20 cellular contexts compared by ENCODE assay signal in the genomic region with DNA sequence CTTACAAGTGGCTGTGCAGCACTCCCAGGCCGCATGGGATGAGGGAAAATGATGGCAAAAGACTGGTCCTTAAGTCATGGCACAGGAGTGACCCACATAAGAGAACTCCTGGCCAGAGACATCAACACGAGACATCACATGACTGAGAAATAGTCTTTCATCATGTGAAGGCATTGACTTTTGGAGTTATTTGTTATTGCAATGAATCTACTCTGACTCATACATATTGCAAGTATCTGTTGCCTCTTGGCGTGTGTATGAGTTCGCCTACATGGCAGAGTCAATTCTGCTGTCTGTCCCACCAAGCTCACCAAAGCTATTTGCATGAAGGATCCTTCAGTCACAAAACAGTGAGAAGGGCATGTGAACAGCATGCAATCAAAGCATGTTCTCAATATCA. TPM values are rescaled to one million over a fixed set of nuclear protein-coding genes. Genes with fewer than 3 reads are reported as not detected.
DNase-seq lines count a peak whose midpoint lies in the region; ATAC-seq and TF ChIP-seq lines count a peak whose summit lies in the region.
"Had no signal": no experiment of that assay in that cellular context is flagged by ENCODE, and none has a peak within 500 bp of the region (broad histone marks: within the 10 kb centered on the region; RNA-seq: fewer than 3 reads in every experiment).

No MANE protein-coding gene starts in this region.

- H4K20me1 ChIP-seq in hepatocyte (ENCODE audit: insufficient read depth, poor library complexity, severe bottlenecking) = no peaks in the 10 kb centered on the region
- H4K20me1 ChIP-seq: BLaER1 treated with 17β-estradiol and CSF1 and Interleukin-3, amounts not matched to agents 10 nM and 100 nM had no signal

- H3K4me1 ChIP-seq in breast epithelium (peaks cover 5 to 6% of the 10 kb centered on the region in 2 donors), hepatocyte (ENCODE audit: insufficient read depth) (peaks cover 4% of the 10 kb centered on the region)

- ATAC-seq in GM21515 (IDR thresholded peaks at IDR 0.05; ENCODE audit: unreplicated experiment) (no peak), GM21737 (IDR thresholded peaks at IDR 0.05; ENCODE audit: unreplicated experiment) (no peak)
- ATAC-seq: activated T-cell treated with anti-CD3 and anti-CD28 coated beads, Interleukin-2, amount 50 U/mL, for 4 hours had no signal

- WGBS in hepatocyte (ENCODE audit: low lambda C conversion rate, missing lambda C conversion rate) = 96% methylated on average over 4 of the region's 4 CpGs

- no peak overlapping the region for H3K4me2 ChIP-seq in hepatocyte
- H3K4me2 ChIP-seq: BLaER1 treated with 17β-estradiol and CSF1 and Interleukin-3, amounts not matched to agents 10 nM and 100 nM had no signal

- TF ChIP-seq POLR2A in breast epithelium (IDR thresholded peaks at IDR 0.05) = no peak

- H3K27ac ChIP-seq in breast epithelium (peak overlapping the region; percentile 89 to 90), hepatocyte (peak overlapping the region; percentile 64)
- H3K27ac ChIP-seq: BLaER1 treated with 17β-estradiol and CSF1 and Interleukin-3, amounts not matched to agents 10 nM and 100 nM had no signal

- H3K9me3 ChIP-seq in breast epithelium (no peaks in the 10 kb centered on the region), hepatocyte (ENCODE audit: low read depth) (no peaks in the 10 kb centered on the region)
- H3K9me3 ChIP-seq: BLaER1 treated with 17β-estradiol and CSF1 and Interleukin-3, amounts not matched to agents 10 nM and 100 nM had no signal

- TF ChIP-seq CTCF in breast epithelium (IDR thresholded peaks at IDR 0.05) = no peak
- no peak for TF ChIP-seq CTCF in hepatocyte (IDR thresholded peaks at IDR 0.05; ENCODE audit: poor library complexity)
- TF ChIP-seq CTCF in type B pancreatic cell (conservative IDR thresholded peaks at IDR 0.05) = no peak

- H3K27me3 Mint-ChIP-seq in type B pancreatic cell = peaks cover 47% of the 10 kb centered on the region

- peaks cover 27% of the 10 kb centered on the region for H3K4me1 Mint-ChIP-seq in type B pancreatic cell (ENCODE audit: unreplicated experiment)

- H3K9me2 ChIP-seq in hepatocyte (replicated peaks; ENCODE audit: insufficient read depth) = no peaks in the 10 kb centered on the region

- peaks cover 5% of the 10 kb centered on the region for H3K9me3 Mint-ChIP-seq in type B pancreatic cell
- H3K9me3 Mint-ChIP-seq: activated T-cell treated with anti-CD3 and anti-CD28 coated beads, Interleukin-2, amount 50 U/mL, for 4 hours; endodermal cell; nephron progenitor cell had no signal

- intact Hi-C loops in breast epithelium (cut with DNase I; ENCODE audit: low total_unique reads) = no loop called here

- no peaks in the 10 kb centered on the region for H3K36me3 Mint-ChIP-seq in type B pancreatic cell
- H3K36me3 Mint-ChIP-seq: activated naive CD8-positive, alpha-beta T cell had no signal

- H3K4me3 ChIP-seq in breast epithelium (no peak overlapping the region), hepatocyte (no peak overlapping the region)
- H3K4me3 ChIP-seq: BLaER1 treated with 17β-estradiol and CSF1 and Interleukin-3, amounts not matched to agents 10 nM and 100 nM had no signal

- H3K27ac Mint-ChIP-seq in type B pancreatic cell = peak overlapping the region; percentile 52
- H3K27ac Mint-ChIP-seq: activated naive CD8-positive, alpha-beta T cell; endodermal cell; nephron progenitor cell had no signal

- H3K79me2 ChIP-seq in hepatocyte = no peaks in the 10 kb centered on the region

- DNase-seq in GM04503 (ENCODE audit: low read depth) (peak; percentile 57), breast epithelium (ENCODE audit: low spot score in 2 of 2) (no peak), hepatocyte (ENCODE audit: low spot score) (no peak), type B pancreatic cell (ENCODE audit: extremely low spot score, unreplicated experiment) (no peak), amniotic stem cell (lab: John Stamatoyannopoulos, UW) (no peak), activated T-cell treated with anti-CD3 and anti-CD28 coated beads for 4 hours (no peak)
- DNase-seq: activated CD4-positive, alpha-beta T cell treated with anti-CD3 and anti-CD28 coated beads, Interleukin-2, amount 50 U/mL, for 4 hours; activated T-cell treated with anti-CD3 and anti-CD28 coated beads, Interleukin-2, amount 50 U/mL, for 4 hours; central memory CD4-positive, alpha-beta T cell; DMS153; endodermal cell; glutamatergic neuron; islet precursor cell; NCI-H1092; nephron progenitor cell had no signal

- no peak overlapping the region for H3K4me3 Mint-ChIP-seq in type B pancreatic cell
- H3K4me3 Mint-ChIP-seq: activated naive CD8-positive, alpha-beta T cell; activated T-cell treated with anti-CD3 and anti-CD28 coated beads, Interleukin-2, amount 50 U/mL, for 4 hours; endodermal cell; nephron progenitor cell had no signal

- no peak overlapping the region for H2AFZ ChIP-seq in hepatocyte

- H3K27me3 ChIP-seq in breast epithelium (no peaks in the 10 kb centered on the region), hepatocyte (peaks cover 3% of the 10 kb centered on the region)
- H3K27me3 ChIP-seq: BLaER1 treated with 17β-estradiol and CSF1 and Interleukin-3, amounts not matched to agents 10 nM and 100 nM had no signal

- H3K36me3 ChIP-seq in breast epithelium (no peaks in the 10 kb centered on the region), hepatocyte (replicated peaks; ENCODE audit: insufficient read depth, low read depth) (no peaks in the 10 kb centered on the region)
- H3K36me3 ChIP-seq: BLaER1 treated with 17β-estradiol and CSF1 and Interleukin-3, amounts not matched to agents 10 nM and 100 nM had no signal

RNA-seq across cellular contexts. Expression of a gene that starts 59.7 kb away (rescaled TPM):
- under 1 TPM in 2 of 3 donors, not detected in 1; 0.29 to 0.66 TPM for total RNA-seq in breast epithelium
- 102 and 109 TPM in 2 replicates for total RNA-seq in hepatocyte
- polyA plus RNA-seq in hepatocyte = 48.3 and 55.1 TPM in 2 replicates
- 7.5 and 20.5 TPM in 2 replicates for total RNA-seq in type B pancreatic cell (ENCODE audit: low replicate concordance)
- total RNA-seq: mesenteric fat pad had no signal
